9 cellular contexts compared by ENCODE assay signal in the genomic region with DNA sequence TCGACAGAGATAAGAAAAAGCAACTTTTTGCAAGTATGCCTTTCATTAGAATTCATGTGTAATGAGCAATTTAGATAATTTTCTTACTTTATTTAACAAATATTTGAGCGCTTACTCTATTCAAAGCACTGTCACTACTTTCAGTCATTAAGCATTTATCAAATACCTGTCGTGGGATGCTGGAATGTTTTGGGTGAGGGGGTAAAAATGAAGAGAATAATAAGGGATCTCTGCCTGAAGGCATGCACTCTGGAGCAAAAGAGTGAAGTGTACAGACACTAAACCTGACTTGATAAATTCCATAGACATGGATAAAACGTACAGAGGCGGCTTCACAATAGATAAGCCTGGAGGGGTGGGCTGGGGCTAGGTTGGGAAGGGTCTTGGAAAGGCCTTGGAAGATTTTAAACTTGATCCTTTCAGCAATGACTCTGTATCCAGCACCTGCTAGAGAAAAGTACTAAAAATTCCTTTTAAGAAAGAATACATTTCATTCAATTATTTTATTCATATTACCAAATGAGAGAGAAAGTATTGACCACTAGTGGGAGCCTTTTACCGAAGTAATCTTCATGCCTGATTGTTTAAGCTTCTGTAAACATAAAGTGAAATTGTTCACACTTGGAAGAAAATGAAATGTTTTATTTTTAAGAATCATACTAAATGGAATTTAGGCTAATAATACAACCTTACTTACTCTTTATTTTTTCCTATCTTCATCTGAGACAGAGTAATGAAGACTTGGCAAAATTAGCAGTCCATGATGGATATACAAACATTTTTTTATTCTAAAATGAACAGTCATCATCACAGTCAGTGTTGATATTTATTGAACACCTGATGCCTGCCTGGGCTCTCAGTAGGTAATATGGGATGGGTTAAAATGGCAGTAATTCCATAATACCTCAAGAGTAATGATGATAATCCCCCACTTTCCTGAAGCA.
DNase-seq lines count a peak whose midpoint lies in the region; ATAC-seq and TF ChIP-seq lines count a peak whose summit lies in the region.
"Had no signal": no experiment of that assay in that cellular context is flagged by ENCODE, and none has a peak within 500 bp of the region (broad histone marks: within the 10 kb centered on the region; RNA-seq: fewer than 3 reads in every experiment).

No MANE protein-coding gene starts in this region.

- H3K36me3 ChIP-seq in adrenal gland (replicated peaks in 1 of 2), result peaks cover 0 to 4% of the 10 kb centered on the region in 2 donors
- H3K36me3 ChIP-seq: BLaER1 had no signal

- no peaks in the 10 kb centered on the region for H3K27me3 ChIP-seq in adrenal gland
- H3K27me3 ChIP-seq: BLaER1 had no signal

- WGBS in adrenal gland, 4 donors, result 75 to 78% (median 76%) methylated on average over 6 of the region's 6 CpGs

- peaks cover 0 to 7% of the 10 kb centered on the region in 2 donors for H3K4me1 ChIP-seq in adrenal gland (replicated peaks in 1 of 2)
- H3K4me1 ChIP-seq: BLaER1 had no signal

- DNase-seq in NCI-H1092 treated with DMSO at 0.1 percent for 48 hours (lab: John Stamatoyannopoulos, UW) (peak; percentile 48), NCI-H1092 (lab: John Stamatoyannopoulos, UW) (no peak), NCI-H1105 (lab: John Stamatoyannopoulos, UW) (peak; percentile 31), adrenal gland (no peak), kidney glomerular epithelial cell (lab: John Stamatoyannopoulos, UW) (peak; percentile 13), SKM-1 treated with dmso at 0.1 percent for 144 hours (lab: John Stamatoyannopoulos, UW; ENCODE audit: unreplicated experiment) (no peak)
- DNase-seq in effector CD4-positive, alpha-beta T cell, result no peak

- TF ChIP-seq CTCF in adrenal gland (IDR thresholded peaks at IDR 0.05), result peak; percentile 46 to 73 (median 60)

- no peak overlapping the region for H3K27ac ChIP-seq in adrenal gland
- H3K27ac ChIP-seq: BLaER1 had no signal

- intact Hi-C loops in adrenal gland (cut with DNase I), result loop anchor here (5.0 to 10.0 kb wide), 3 partner anchors 686 to 936 kb away; no protein-coding TSS in a partner anchor

- H3K4me3 ChIP-seq in adrenal gland, result no peak overlapping the region
- H3K4me3 ChIP-seq: BLaER1 had no signal

- ATAC-seq in GM18867 (IDR thresholded peaks at IDR 0.05; ENCODE audit: unreplicated experiment), result no peak

- no peaks in the 10 kb centered on the region for H3K9me3 ChIP-seq in adrenal gland (replicated peaks in 1 of 3)

- no peak for TF ChIP-seq POLR2A in adrenal gland (IDR thresholded peaks at IDR 0.05)

Comparison
In these comparisons a context has a peak if more than half of its experiments do, and no peak if none do; other contexts are left out.
1. DNase-seq: peak in NCI-H1092 treated with DMSO at 0.1 percent for 48 hours (single experiment), NCI-H1105 (single experiment) and kidney glomerular epithelial cell (single experiment); none in NCI-H1092 (single experiment), adrenal gland (0 of 7), effector CD4-positive, alpha-beta T cell (single experiment) and SKM-1 treated with dmso at 0.1 percent for 144 hours (single experiment).